ENCODE assay signal across 1 cellular context in genomic region chr9:70553718-70554673, GRCh38.
A peak's percentile ranks its signal among the peaks of the same experiment; 100 is the strongest.
TF ChIP-seq lines count a peak whose summit lies in the region.

No MANE protein-coding gene starts in this region.

TF ChIP-seq in WTC11, 78 proteins besides CTCF, POLR2A, EP300 and RAD21 (continued from another document):
- TF ChIP-seq PRDM15 (CRISPR knock-in tag; IDR thresholded peaks at IDR 0.05): no peak
- no peak for TF ChIP-seq USF1 (CRISPR knock-in tag; IDR thresholded peaks at IDR 0.05)
- TF ChIP-seq NR1H2 (CRISPR knock-in tag; IDR thresholded peaks at IDR 0.05): no peak
- TF ChIP-seq ZNF532 (CRISPR knock-in tag; IDR thresholded peaks at IDR 0.05; ENCODE audit: borderline replicate concordance): no peak
- TF ChIP-seq MYBL2 (CRISPR knock-in tag; IDR thresholded peaks at IDR 0.05): no peak
- TF ChIP-seq ZNF396 (CRISPR knock-in tag; IDR thresholded peaks at IDR 0.05; ENCODE audit: borderline replicate concordance): no peak
- 0 out of 2 replicates have a peak, but pooled peaks have one; percentile 12 for TF ChIP-seq FOXK1 (CRISPR knock-in tag; IDR thresholded peaks at IDR 0.05)
- TF ChIP-seq JUN (CRISPR knock-in tag; IDR thresholded peaks at IDR 0.05): no peak
